Comparison of ENCODE assay signal across 12 cellular contexts in genomic region chr2:6993230-6993640, GRCh38.
DNase-seq lines count a peak whose midpoint lies in the region; ATAC-seq and TF ChIP-seq lines count a peak whose summit lies in the region.
"Had no signal": no experiment of that assay in that cellular context is flagged by ENCODE, and none has a peak within 500 bp of the region (broad histone marks: within the 10 kb centered on the region; RNA-seq: fewer than 3 reads in every experiment).

No MANE protein-coding gene starts in this region.

- POLR2A ChIA-PET in CD8-positive, alpha-beta T cell (lab: Charles Lee): no interaction called here

- no peak overlapping the region for H3K4me3 ChIP-seq in CD8-positive, alpha-beta T cell (ENCODE audit: low read depth, low read length)
- no peak overlapping the region for H3K4me3 ChIP-seq in right cardiac atrium (ENCODE audit: low read length)
- H3K4me3 ChIP-seq: K562 had no signal

- peaks cover 13% of the 10 kb centered on the region for H3K4me1 Mint-ChIP-seq in CD8-positive, alpha-beta T cell (ENCODE audit: low read depth)
- peaks cover 37% of the 10 kb centered on the region for H3K4me1 Mint-ChIP-seq in brain

- peak overlapping the region; percentile 60 for H3K27ac Mint-ChIP-seq in CD8-positive, alpha-beta T cell
- peak overlapping the region; percentile 6 to 81 (median 54) for H3K27ac Mint-ChIP-seq in brain
- H3K27ac Mint-ChIP-seq: WTC11 had no signal

- ATAC-seq in CD8-positive, alpha-beta T cell: no peak
- ATAC-seq in right cardiac atrium (peak; percentile 77 to 80), GM21390 (IDR thresholded peaks at IDR 0.05; ENCODE audit: unreplicated experiment) (no peak)
- ATAC-seq: K562, WTC11 had no signal

- intact Hi-C loops in CD8-positive, alpha-beta T cell (cut with DNase I, micrococcal nuclease): no loop called here
- intact Hi-C loops in right cardiac atrium (cut with DNase I): no loop called here

- H3K27me3 Mint-ChIP-seq in CD8-positive, alpha-beta T cell (ENCODE audit: low read depth): no peaks in the 10 kb centered on the region
- no peaks in the 10 kb centered on the region for H3K27me3 Mint-ChIP-seq in brain

- CTCF ChIA-PET in CD8-positive, alpha-beta T cell (lab: Charles Lee): interaction anchor here (1.7 to 3.9 kb wide), 2 partner anchors 77 to 97 kb away, joined by 4 to 16 read pairs; no protein-coding TSS in a partner anchor

- no peak overlapping the region for H3K4me3 Mint-ChIP-seq in CD8-positive, alpha-beta T cell
- H3K4me3 Mint-ChIP-seq in brain: peak overlapping the region in 1 of 5 experiments; percentile 20
- H3K4me3 Mint-ChIP-seq: WTC11 had no signal

- H3K9me3 Mint-ChIP-seq in CD8-positive, alpha-beta T cell: peaks cover 4% of the 10 kb centered on the region
- peaks cover 0 to 13% (median 6%) of the 10 kb centered on the region in 5 experiments for H3K9me3 Mint-ChIP-seq in brain

- 32% methylated on average over 7 of the region's 7 CpGs for WGBS in right cardiac atrium

- H3K4me1 ChIP-seq in CD8-positive, alpha-beta T cell (ENCODE audit: insufficient read depth, low read length): no peaks in the 10 kb centered on the region
- H3K4me1 ChIP-seq in right cardiac atrium (ENCODE audit: control insufficient read depth, insufficient read depth, low read length): peaks cover 17% of the 10 kb centered on the region

- no peaks in the 10 kb centered on the region for H3K27me3 ChIP-seq in CD8-positive, alpha-beta T cell (ENCODE audit: insufficient read depth, low read length)
- H3K27me3 ChIP-seq in right cardiac atrium (ENCODE audit: control insufficient read depth, insufficient read depth): no peaks in the 10 kb centered on the region

- no peak for DNase-seq in CD8-positive, alpha-beta T cell
- DNase-seq in right cardiac atrium (peak; percentile 59 to 92 (median 82)), putamen (ENCODE audit: low spot score) (peak; percentile 83), ecto neural progenitor cell (ENCODE audit: low spot score) (no peak), inferior parietal cortex (ENCODE audit: extremely low spot score) (no peak), activated gamma-delta T cell treated with Interleukin-2 at 50 U/mL for 16 hours (no peak)
- DNase-seq: NCI-H1436 treated with DMSO at 0.1 percent for 48 hours had no signal

- H3K9me3 ChIP-seq in CD8-positive, alpha-beta T cell (ENCODE audit: low read length): no peaks in the 10 kb centered on the region
- H3K9me3 ChIP-seq in right cardiac atrium (ENCODE audit: control insufficient read depth, low read length): no peaks in the 10 kb centered on the region

- H3K27ac ChIP-seq in CD8-positive, alpha-beta T cell (ENCODE audit: low read depth, low read length): no peak overlapping the region
- peak overlapping the region; percentile 83 for H3K27ac ChIP-seq in right cardiac atrium (ENCODE audit: low read length)
- H3K27ac ChIP-seq: C4-2B had no signal

- TF ChIP-seq CTCF in CD8-positive, alpha-beta T cell (IDR thresholded peaks at IDR 0.05): no peak
- no peak for TF ChIP-seq CTCF in brain (conservative IDR thresholded peaks at IDR 0.05)

- peaks cover 58% of the 10 kb centered on the region for H3K36me3 Mint-ChIP-seq in CD8-positive, alpha-beta T cell
- H3K36me3 Mint-ChIP-seq in brain: peaks cover 59% of the 10 kb centered on the region

- peaks cover 18% of the 10 kb centered on the region for H3K36me3 ChIP-seq in CD8-positive, alpha-beta T cell (ENCODE audit: insufficient read depth, low read length)

Comparison
In these comparisons a context has a peak if more than half of its experiments do, and no peak if none do; other contexts are left out.
1. ATAC-seq: peak in right cardiac atrium (2 of 2); none in CD8-positive, alpha-beta T cell (single experiment) and GM21390 (single experiment).
2. DNase-seq: peak in right cardiac atrium (3 of 3) and putamen (single experiment); none in CD8-positive, alpha-beta T cell (0 of 7), ecto neural progenitor cell (single experiment), inferior parietal cortex (single experiment) and activated gamma-delta T cell treated with Interleukin-2 at 50 U/mL for 16 hours (single experiment).